In genomic region chr4:108906006-108906405, GRCh38 we compare ENCODE assay signal across 18 cellular contexts.
DNase-seq lines count a peak whose midpoint lies in the region; ATAC-seq, FAIRE-seq and TF ChIP-seq lines count a peak whose summit lies in the region.
"Had no signal": no experiment of that assay in that cellular context is flagged by ENCODE, and none has a peak within 500 bp of the region (broad histone marks: within the 10 kb centered on the region; RNA-seq: fewer than 3 reads in every experiment).

No MANE protein-coding gene starts in this region.

- H2AFZ ChIP-seq in H1 (ENCODE audit: low read length): 0 out of 2 replicates have a peak overlapping the region, but pooled peaks have one; percentile 61
- H2AFZ ChIP-seq in trophoblast cell (ENCODE audit: insufficient read depth, low read length, poor library complexity): no peak overlapping the region

- H4K8ac ChIP-seq in H1 (ENCODE audit: extremely low read depth, insufficient read depth, low read length) (no peak overlapping the region), trophoblast cell (ENCODE audit: low read depth, low read length) (no peak overlapping the region)

- ATAC-seq in stimulated activated memory B cell treated with anti-CD40 and anti-IgM and Interleukin-4, amounts not matched to agents 10 μg/mL and 1 μg/mL and 100 μg/mL, for 72 hours: peak; percentile 53

- H2AK5ac ChIP-seq in H1 (ENCODE audit: low read depth, low read length) (no peak overlapping the region), trophoblast cell (ENCODE audit: low read length) (no peak overlapping the region)

- H3K27me3 ChIP-seq in H7 (ENCODE audit: control insufficient read depth, insufficient read depth, low read length) (no peaks in the 10 kb centered on the region), H1 (replicated peaks in 1 of 4; ENCODE audit: control insufficient read depth in 3 of 4, extremely low read depth in 1 of 4, insufficient read depth in 3 of 4, low read length in 3 of 4) (no peaks in the 10 kb centered on the region), trophoblast cell (ENCODE audit: insufficient read depth, low read length) (no peaks in the 10 kb centered on the region)
- H3K27me3 ChIP-seq: BE2C had no signal

- TF ChIP-seq CTCF in H1 (IDR thresholded peaks at IDR 0.05; ENCODE audit: control extremely low read depth in 1 of 3, insufficient read depth in 1 of 3, low read depth in 1 of 3, low read length in 3 of 3): no peak
- TF ChIP-seq CTCF in GM10266 (IDR thresholded peaks at IDR 0.05; ENCODE audit: control insufficient read depth, insufficient read depth, low read depth, missing control alignments): no peak

- no peak overlapping the region for H3K27ac ChIP-seq in H1 (ENCODE audit: low read depth, low read length)
- H3K27ac ChIP-seq in trophoblast cell (ENCODE audit: low read depth, low read length): no peak overlapping the region

- H4K12ac ChIP-seq in trophoblast cell (ENCODE audit: low read depth, low read length): no peak overlapping the region

- no peaks in the 10 kb centered on the region for H4K20me1 ChIP-seq in H1 (replicated peaks in 1 of 2; ENCODE audit: control insufficient read depth in 1 of 2, insufficient read depth in 2 of 2, low read length in 2 of 2)

- no peak overlapping the region for H4K91ac ChIP-seq in H1 (replicated peaks; ENCODE audit: insufficient read length, low read length)
- H4K91ac ChIP-seq in trophoblast cell (ENCODE audit: low read depth, low read length): no peak overlapping the region

- no peak for TF ChIP-seq POLR2A in H1 (IDR thresholded peaks at IDR 0.05; ENCODE audit: control extremely low read depth in 1 of 2, low read depth in 2 of 2, low read length in 2 of 2)

- H3K79me2 ChIP-seq in H1 (ENCODE audit: control insufficient read depth in 1 of 2, insufficient read depth in 2 of 2, low read length in 2 of 2) (no peaks in the 10 kb centered on the region), trophoblast cell (ENCODE audit: control insufficient read depth, insufficient read depth, low read length, poor library complexity) (no peaks in the 10 kb centered on the region)

- WGBS in H1 (ENCODE audit: extremely low coverage in 1 of 2, insufficient coverage in 1 of 2, insufficient read length in 1 of 2, insufficient replicate concordance in 2 of 2, low coverage in 1 of 2, low lambda C conversion rate in 2 of 2, missing lambda C conversion rate in 1 of 2), 2 experiments: 79% methylated on average over 6 of the region's 6 CpGs; no CpG with 5 or more reads in 1 of the 2 experiments
- no CpG with 5 or more reads among the region's 6 CpGs for WGBS in trophoblast cell (ENCODE audit: extremely low coverage, insufficient coverage, insufficient read length)

- H3K79me1 ChIP-seq in H1 (ENCODE audit: low read depth, low read length) (no peaks in the 10 kb centered on the region), trophoblast cell (ENCODE audit: low read length) (no peaks in the 10 kb centered on the region)

- H3K9me3 Mint-ChIP-seq in stimulated activated memory B cell treated with anti-CD40 and anti-IgM and Interleukin-4, amounts not matched to agents 10 μg/mL and 1 μg/mL and 100 μg/mL, for 72 hours: no peaks in the 10 kb centered on the region

- H3K14ac ChIP-seq in H1 (ENCODE audit: insufficient read length): no peak overlapping the region
- H3K14ac ChIP-seq in trophoblast cell (ENCODE audit: low read length): no peak overlapping the region

- H3K23ac ChIP-seq in H1 (ENCODE audit: insufficient read length) (no peak overlapping the region), trophoblast cell (ENCODE audit: low read length) (no peak overlapping the region)

- H3K4me2 ChIP-seq in H1 (ENCODE audit: insufficient read depth in 1 of 2, low read depth in 2 of 2, low read length in 2 of 2) (peak overlapping the region in 1 of 2 experiments; percentile 41; a peak in 1 of 4 replicates), trophoblast cell (ENCODE audit: low read length) (no peak overlapping the region)

- no peak overlapping the region for H4K5ac ChIP-seq in H1 (ENCODE audit: insufficient read length, low read depth, low read length)

- DNase-seq in H7: peak; percentile 3
- DNase-seq in H1 (ENCODE audit: low read depth in 1 of 2, low spot score in 2 of 2): peak in 1 of 2 experiments; percentile 49
- DNase-seq in iPS-NIHi7 (ENCODE audit: extremely low spot score): peak; percentile 35
- no peak for DNase-seq in GM10266 (ENCODE audit: extremely low spot score)
- DNase-seq in activated naive CD4-positive, alpha-beta T cell treated with anti-CD3 and anti-CD28 coated beads, Interleukin-2, amount 50 U/mL, for 16 hours: no peak
- no peak for DNase-seq in trophoblast cell
- DNase-seq: BE2C; C1 segment of cervical spinal cord; Caco-2; CD4-positive, CD25-positive, alpha-beta regulatory T cell; GDM1; GOT3; HCEC 1CT; IMR-90; KBM-7 had no signal

- H2BK5ac ChIP-seq in H1 (ENCODE audit: low read depth, low read length) (no peak overlapping the region), trophoblast cell (ENCODE audit: low read depth, low read length, poor library complexity) (no peak overlapping the region)

- no peak overlapping the region for H3K27ac Mint-ChIP-seq in stimulated activated memory B cell treated with anti-CD40 and anti-IgM and Interleukin-4, amounts not matched to agents 10 μg/mL and 1 μg/mL and 100 μg/mL, for 72 hours
- H3K27ac Mint-ChIP-seq: CD4-positive, CD25-positive, alpha-beta regulatory T cell had no signal

- H3K56ac ChIP-seq in H1 (replicated peaks; ENCODE audit: insufficient read length, low read depth, low read length): no peak overlapping the region

- no peak overlapping the region for H3K4me3 Mint-ChIP-seq in stimulated activated memory B cell treated with anti-CD40 and anti-IgM and Interleukin-4, amounts not matched to agents 10 μg/mL and 1 μg/mL and 100 μg/mL, for 72 hours
- H3K4me3 Mint-ChIP-seq: CD4-positive, CD25-positive, alpha-beta regulatory T cell had no signal

- H2BK120ac ChIP-seq in H1 (replicated peaks; ENCODE audit: low read depth, low read length): no peak overlapping the region
- no peak overlapping the region for H2BK120ac ChIP-seq in trophoblast cell (ENCODE audit: insufficient read depth, low read length, poor library complexity)

- POLR2A ChIA-PET in H1 (lab: Charles Lee; ENCODE audit: partially characterized antibody): interaction anchor here (0.6 kb wide), 1 partner anchor 232 kb away, joined by 3 read pairs; no protein-coding TSS in a partner anchor

- H3K4ac ChIP-seq in H1 (replicated peaks; ENCODE audit: insufficient read length, low read depth, low read length): no peak overlapping the region
- H3K4ac ChIP-seq in trophoblast cell (ENCODE audit: low read depth, low read length): no peak overlapping the region

- H2BK20ac ChIP-seq in H1 (ENCODE audit: low read length): no peak overlapping the region

- no peak overlapping the region for H2BK12ac ChIP-seq in H1 (ENCODE audit: low read depth, low read length)
- no peak overlapping the region for H2BK12ac ChIP-seq in trophoblast cell (ENCODE audit: low read length)

- H3K23me2 ChIP-seq in H1 (ENCODE audit: low read depth, low read length): no peaks in the 10 kb centered on the region; the same call in 1 of the 2 replicates

- no peak for TF ChIP-seq EP300 in H1 (IDR thresholded peaks at IDR 0.05; ENCODE audit: borderline replicate concordance in 1 of 2, low read depth in 2 of 2, low read length in 2 of 2)

- no peak for TF ChIP-seq RAD21 in H1 (IDR thresholded peaks at IDR 0.05 in 1 of 2, conservative IDR thresholded peaks at IDR 0.05 in 1 of 2; ENCODE audit: low read depth in 2 of 2, low read length in 2 of 2)

- H3K36me3 ChIP-seq in H7 (replicated peaks; ENCODE audit: control insufficient read depth, insufficient read depth, low read length): no peaks in the 10 kb centered on the region
- no peaks in the 10 kb centered on the region for H3K36me3 ChIP-seq in H1 (ENCODE audit: control insufficient read depth in 2 of 4, insufficient read depth in 4 of 4, low read length in 3 of 4)
- no peaks in the 10 kb centered on the region for H3K36me3 ChIP-seq in trophoblast cell (ENCODE audit: control insufficient read depth in 1 of 2, insufficient read depth in 2 of 2, low read length in 2 of 2)
- H3K36me3 ChIP-seq: BE2C had no signal

- CTCF ChIA-PET in H1 (lab: Charles Lee; ENCODE audit: partially characterized antibody): interaction anchor here (0.6 to 1.2 kb wide), 2 partner anchors 12 to 131 kb away, joined by 3 to 4 read pairs; no protein-coding TSS in a partner anchor

- no peaks in the 10 kb centered on the region for H3K9me3 ChIP-seq in H1 (ENCODE audit: insufficient read depth in 2 of 2, low read depth in 1 of 2, low read length in 1 of 2)
- H3K9me3 ChIP-seq in trophoblast cell (ENCODE audit: insufficient read depth, low read depth, low read length): no peaks in the 10 kb centered on the region
- H3K9me3 ChIP-seq: BE2C, Caco-2 had no signal

- H3K4me1 ChIP-seq in H1 (replicated peaks in 1 of 4; ENCODE audit: control insufficient read depth in 3 of 4, insufficient read depth in 4 of 4, low read length in 3 of 4): peaks cover 0 to 2% (median 1%) of the 10 kb centered on the region in 4 experiments; a peak in 3 of 7 replicates
- H3K4me1 ChIP-seq in trophoblast cell (ENCODE audit: control insufficient read depth in 1 of 2, insufficient read depth in 2 of 2, low read length in 2 of 2): no peaks in the 10 kb centered on the region
- H3K4me1 ChIP-seq: BE2C, Caco-2 had no signal

- H3K9ac ChIP-seq in H1 (replicated peaks in 1 of 4; ENCODE audit: extremely low read depth in 1 of 4, low read depth in 3 of 4, low read length in 3 of 4): no peak overlapping the region
- no peak overlapping the region for H3K9ac ChIP-seq in trophoblast cell (ENCODE audit: low read length)

- no peak overlapping the region for H2BK15ac ChIP-seq in H1 (ENCODE audit: low read length)

- H3K18ac ChIP-seq in H1 (ENCODE audit: extremely low read depth, low read length) (no peak overlapping the region), trophoblast cell (ENCODE audit: low read length) (no peak overlapping the region)

- no peaks in the 10 kb centered on the region for H3K36me3 Mint-ChIP-seq in stimulated activated memory B cell treated with anti-CD40 and anti-IgM and Interleukin-4, amounts not matched to agents 10 μg/mL and 1 μg/mL and 100 μg/mL, for 72 hours
- H3K36me3 Mint-ChIP-seq: CD4-positive, CD25-positive, alpha-beta regulatory T cell had no signal

- no peaks in the 10 kb centered on the region for H3K27me3 Mint-ChIP-seq in stimulated activated memory B cell treated with anti-CD40 and anti-IgM and Interleukin-4, amounts not matched to agents 10 μg/mL and 1 μg/mL and 100 μg/mL, for 72 hours

- H3K4me1 Mint-ChIP-seq in stimulated activated memory B cell treated with anti-CD40 and anti-IgM and Interleukin-4, amounts not matched to agents 10 μg/mL and 1 μg/mL and 100 μg/mL, for 72 hours: no peaks in the 10 kb centered on the region
- H3K4me1 Mint-ChIP-seq: CD4-positive, CD25-positive, alpha-beta regulatory T cell had no signal

- no peak overlapping the region for H3K4me3 ChIP-seq in H7 (ENCODE audit: insufficient read depth, low read depth, low read length)
- no peak overlapping the region for H3K4me3 ChIP-seq in H1 (ENCODE audit: extremely low read depth in 1 of 4, insufficient read depth in 2 of 4, low read depth in 3 of 4, low read length in 4 of 4)
- H3K4me3 ChIP-seq in trophoblast cell (ENCODE audit: low read depth, low read length): no peak overlapping the region

- no peak for FAIRE-seq in H1 (lab: Jason Lieb, UNC)
- FAIRE-seq: D721Med, HTR-8/SVneo had no signal

TF ChIP-seq in H1, 55 proteins besides CTCF, POLR2A, EP300 and RAD21 (continues in another document):
- peak in 1 of 2 experiments; percentile 16; a peak in 1 of 4 replicates for TF ChIP-seq HDAC2 (IDR thresholded peaks at IDR 0.05; ENCODE audit: borderline replicate concordance in 1 of 2, low read depth in 2 of 2, low read length in 2 of 2)

Comparison
In these comparisons a context has a peak if more than half of its experiments do, and no peak if none do; other contexts are left out.
1. DNase-seq: peak in H7 (single experiment) and iPS-NIHi7 (single experiment); none in GM10266 (single experiment), activated naive CD4-positive, alpha-beta T cell treated with anti-CD3 and anti-CD28 coated beads, Interleukin-2, amount 50 U/mL, for 16 hours (single experiment) and trophoblast cell (0 of 2).